In genomic region chr2:71749671-71750101, GRCh38 we compare ENCODE assay signal across 13 cellular contexts.
DNase-seq lines count a peak whose midpoint lies in the region; ATAC-seq, FAIRE-seq and TF ChIP-seq lines count a peak whose summit lies in the region.
"Had no signal": no experiment of that assay in that cellular context is flagged by ENCODE, and none has a peak within 500 bp of the region (broad histone marks: within the 10 kb centered on the region; RNA-seq: fewer than 3 reads in every experiment).

No MANE protein-coding gene starts in this region.

- H3K4me3 Mint-ChIP-seq in CD8-positive, alpha-beta T cell = no peak overlapping the region
- H3K4me3 Mint-ChIP-seq: activated CD8-positive, alpha-beta T cell treated with anti-CD3 and anti-CD28 coated beads, Interleukin-2, amount 10 ng/mL, durations not matched to agents 7 days and 5 days; CD8-positive, alpha-beta memory T cell had no signal

- H3K36me3 ChIP-seq in GM23248 (ENCODE audit: low read depth) = no peaks in the 10 kb centered on the region
- H3K36me3 ChIP-seq in CD8-positive, alpha-beta T cell (ENCODE audit: insufficient read depth, low read length) = no peaks in the 10 kb centered on the region
- H3K36me3 ChIP-seq: esophagus muscularis mucosa had no signal

- 4 to 15% methylated on average over 3 of the region's 3 CpGs for WGBS in GM23248 (ENCODE audit: low coverage in 1 of 2, low lambda C conversion rate in 2 of 2, missing lambda C conversion rate in 2 of 2), 2 experiments

- no peak overlapping the region for H3K27ac ChIP-seq in GM23248
- H3K27ac ChIP-seq in epithelial cell of prostate = no peak overlapping the region
- no peak overlapping the region for H3K27ac ChIP-seq in CD8-positive, alpha-beta T cell (ENCODE audit: low read depth, low read length)
- H3K27ac ChIP-seq: esophagus muscularis mucosa had no signal

- CTCF ChIA-PET in CD8-positive, alpha-beta T cell (lab: Charles Lee) = no interaction called here

- H3K4me2 ChIP-seq in GM23248 (ENCODE audit: unreplicated experiment) = no peak overlapping the region

- in situ Hi-C loops in GM23248 (cut with MboI) = no loop called here

- H3K4me1 Mint-ChIP-seq in CD8-positive, alpha-beta T cell (ENCODE audit: low read depth) = no peaks in the 10 kb centered on the region
- H3K4me1 Mint-ChIP-seq: CD8-positive, alpha-beta memory T cell had no signal

- peaks cover 44% of the 10 kb centered on the region for H3K4me1 ChIP-seq in GM23248 (ENCODE audit: insufficient read depth)
- no peaks in the 10 kb centered on the region for H3K4me1 ChIP-seq in CD8-positive, alpha-beta T cell (ENCODE audit: insufficient read depth, low read length)

- H3K9me3 Mint-ChIP-seq in CD8-positive, alpha-beta T cell = peaks cover 8% of the 10 kb centered on the region

- H3K79me2 ChIP-seq in GM23248 (ENCODE audit: insufficient read depth) = no peaks in the 10 kb centered on the region

- H3F3A ChIP-seq in GM23248 (ENCODE audit: insufficient read depth) = peaks cover 41% of the 10 kb centered on the region

- H3K27me3 ChIP-seq in GM23248 (replicated peaks; ENCODE audit: insufficient read depth) = no peaks in the 10 kb centered on the region; the same call in 1 of the 2 replicates
- no peaks in the 10 kb centered on the region for H3K27me3 ChIP-seq in CD8-positive, alpha-beta T cell (ENCODE audit: insufficient read depth, low read length)
- H3K27me3 ChIP-seq: esophagus muscularis mucosa had no signal

- no peak overlapping the region for H3K9ac ChIP-seq in GM23248

- POLR2A ChIA-PET in CD8-positive, alpha-beta T cell (lab: Charles Lee) = no interaction called here

- no peaks in the 10 kb centered on the region for H3K9me2 ChIP-seq in GM23248 (ENCODE audit: insufficient read depth)

- ATAC-seq in CD8-positive, alpha-beta T cell = no peak
- ATAC-seq: activated CD8-positive, alpha-beta T cell treated with anti-CD3 and anti-CD28 coated beads, Interleukin-2, amount 10 ng/mL, durations not matched to agents 7 days and 5 days; right cardiac atrium had no signal

- H3K27me3 Mint-ChIP-seq in CD8-positive, alpha-beta T cell (ENCODE audit: low read depth) = peaks cover 28% of the 10 kb centered on the region

- no peaks in the 10 kb centered on the region for H4K20me1 ChIP-seq in GM23248 (ENCODE audit: insufficient read depth)

- TF ChIP-seq CTCF in CD8-positive, alpha-beta T cell (IDR thresholded peaks at IDR 0.05) = no peak

- intact Hi-C loops in CD8-positive, alpha-beta T cell (cut with DNase I, micrococcal nuclease) = no loop called here

- H2AFZ ChIP-seq in GM23248 = no peak overlapping the region

- no peaks in the 10 kb centered on the region for H3K36me3 Mint-ChIP-seq in CD8-positive, alpha-beta T cell
- H3K36me3 Mint-ChIP-seq: CD8-positive, alpha-beta memory T cell had no signal

- peak; percentile 90 for FAIRE-seq in RCC 7860 (lab: Jason Lieb, UNC)

- H3K27ac Mint-ChIP-seq in CD8-positive, alpha-beta T cell = no peak overlapping the region
- H3K27ac Mint-ChIP-seq: activated CD8-positive, alpha-beta T cell treated with anti-CD3 and anti-CD28 coated beads, Interleukin-2, amount 10 ng/mL, durations not matched to agents 7 days and 5 days; CD8-positive, alpha-beta memory T cell had no signal

- H3K4me3 ChIP-seq in GM23248 = no peak overlapping the region
- no peak overlapping the region for H3K4me3 ChIP-seq in CD8-positive, alpha-beta T cell (ENCODE audit: low read depth, low read length)
- H3K4me3 ChIP-seq: esophagus muscularis mucosa had no signal

- H3K9me3 ChIP-seq in GM23248 (ENCODE audit: low read depth) = no peaks in the 10 kb centered on the region
- no peaks in the 10 kb centered on the region for H3K9me3 ChIP-seq in CD8-positive, alpha-beta T cell (ENCODE audit: low read length)
- H3K9me3 ChIP-seq: esophagus muscularis mucosa had no signal

- peak; percentile 71 for DNase-seq in GM23248
- DNase-seq in RCC 7860 (ENCODE audit: low spot score) = peak; percentile 87
- peak; percentile 64 for DNase-seq in epithelial cell of prostate (ENCODE audit: low read depth, low spot score)
- DNase-seq in retina = peak; percentile 45
- DNase-seq in GM19240 (ENCODE audit: insufficient read length, low spot score) = no peak
- no peak for DNase-seq in CD8-positive, alpha-beta T cell
- DNase-seq in SIG-M5 treated with dmso at 0.1 percent for 504 hours (lab: John Stamatoyannopoulos, UW; ENCODE audit: unreplicated experiment) = no peak
- DNase-seq: activated CD8-positive, alpha-beta T cell treated with anti-CD3 and anti-CD28 coated beads, Interleukin-2, amount 10 ng/mL, durations not matched to agents 7 days and 5 days; CD8-positive, alpha-beta memory T cell; central memory CD4-positive, alpha-beta T cell; NCI-H2081 had no signal

Comparison
In these comparisons a context has a peak if more than half of its experiments do, and no peak if none do; other contexts are left out.
1. DNase-seq: peak in GM23248 (single experiment), RCC 7860 (single experiment), epithelial cell of prostate (single experiment) and retina (single experiment); none in GM19240 (single experiment), CD8-positive, alpha-beta T cell (0 of 7) and SIG-M5 treated with dmso at 0.1 percent for 504 hours (single experiment).